8 cellular contexts compared by ENCODE assay signal in the genomic region with DNA sequence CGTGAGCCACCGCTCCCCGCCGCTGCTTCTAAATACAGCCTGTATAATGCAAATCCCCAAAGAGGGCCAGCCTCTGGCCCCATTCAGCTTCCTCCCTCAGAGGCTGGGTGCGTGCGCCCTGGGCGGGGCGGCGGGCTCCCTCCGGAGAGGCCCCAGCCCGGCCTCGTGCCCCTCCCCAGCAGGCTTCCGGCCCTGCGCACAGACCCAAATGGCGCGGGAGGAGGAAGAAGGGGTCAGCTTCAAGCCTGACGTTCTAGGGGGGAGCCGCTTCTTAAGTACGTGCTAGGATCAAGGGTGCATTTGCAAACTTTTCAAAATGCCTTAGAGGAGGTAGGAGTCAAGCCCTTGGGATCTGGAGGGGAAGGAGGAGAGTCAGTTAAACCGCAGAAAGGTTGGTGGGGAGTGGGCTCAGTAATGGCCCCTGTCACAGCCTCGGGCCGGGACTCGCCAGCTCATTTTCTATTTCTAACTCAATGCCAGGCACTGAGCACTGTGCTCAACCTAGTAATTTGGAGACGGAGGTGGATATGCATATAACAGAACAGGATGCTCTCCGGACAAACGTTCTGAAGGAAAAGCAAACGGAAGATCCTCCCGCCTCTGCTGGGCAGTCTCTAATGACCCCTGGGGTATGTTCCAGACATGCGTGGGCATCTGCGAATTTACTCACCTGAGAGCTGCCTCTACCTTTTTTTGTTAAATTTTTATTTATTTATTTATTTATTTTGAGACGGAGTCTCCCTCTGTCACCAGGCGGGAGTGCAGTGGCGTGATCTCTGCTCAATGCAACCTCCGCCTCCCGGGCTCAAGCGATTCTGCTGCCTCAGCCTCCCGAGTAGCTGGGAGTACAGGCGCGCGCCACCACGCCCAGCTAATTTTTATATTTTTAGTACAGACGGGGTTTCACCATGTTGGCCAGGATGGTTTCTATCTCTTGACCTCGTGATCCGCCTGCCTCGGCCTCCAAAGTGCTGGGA. TPM values are rescaled to one million over a fixed set of nuclear protein-coding genes. Genes with fewer than 3 reads are reported as not detected.
DNase-seq lines count a peak whose midpoint lies in the region; ATAC-seq and TF ChIP-seq lines count a peak whose summit lies in the region.

No MANE protein-coding gene starts in this region.

- no peaks in the 10 kb centered on the region for H3K9me2 ChIP-seq in DOHH2 (replicated peaks; ENCODE audit: control insufficient read depth, low read length)

- no peaks in the 10 kb centered on the region for H3K27me3 ChIP-seq in DOHH2 (ENCODE audit: control insufficient read depth, low read length)
- no peaks in the 10 kb centered on the region for H3K27me3 ChIP-seq in right lobe of liver

- 37% methylated on average over 19 of the region's 45 CpGs for WGBS in right lobe of liver (ENCODE audit: insufficient coverage, low coverage, low lambda C conversion rate, missing lambda C conversion rate)

- H3K4me3 ChIP-seq in DOHH2 (ENCODE audit: low read length): peak overlapping the region; percentile 67
- peak overlapping the region in 1 of 3 donors; percentile 26 for H3K4me3 ChIP-seq in right lobe of liver

- peak; percentile 49 for TF ChIP-seq POLR2A in right lobe of liver (IDR thresholded peaks at IDR 0.05)

- no peaks in the 10 kb centered on the region for H3K36me3 ChIP-seq in DOHH2 (ENCODE audit: control insufficient read depth, low read length)
- no peaks in the 10 kb centered on the region for H3K36me3 ChIP-seq in right lobe of liver

- intact Hi-C loops in right lobe of liver (cut with DNase I): no loop called here

- H3F3A ChIP-seq in DOHH2 (ENCODE audit: control insufficient read depth, insufficient read depth): 0 out of 2 replicates have a peak, but pooled peaks cover 13% of the 10 kb centered on the region

- H3K4me1 Mint-ChIP-seq in activated T-cell treated with anti-CD3 and anti-CD28 coated beads, Interleukin-2, amount 50 U/mL, for 72 hours (ENCODE audit: low read depth): peaks cover 15% of the 10 kb centered on the region

- H3K27ac ChIP-seq in DOHH2 (ENCODE audit: low read depth, low read length): peak overlapping the region; percentile 30; the same call in 1 of the 2 replicates
- peak overlapping the region in 2 of 3 donors; percentile 57 to 78 for H3K27ac ChIP-seq in right lobe of liver

- peak overlapping the region; percentile 68 for H3K4me2 ChIP-seq in DOHH2 (ENCODE audit: low read length)

- peaks cover 0 to 3% of the 10 kb centered on the region in 2 donors for H3K36me3 Mint-ChIP-seq in activated T-cell treated with anti-CD3 and anti-CD28 coated beads, Interleukin-2, amount 50 U/mL, for 72 hours (ENCODE audit: insufficient read depth in 2 of 2)

- H3K4me1 ChIP-seq in DOHH2 (ENCODE audit: control insufficient read depth, low read length) (peaks cover 36% of the 10 kb centered on the region), right lobe of liver (peaks cover 0 to 45% (median 18%) of the 10 kb centered on the region in 4 donors)

- ATAC-seq in GM21723 (IDR thresholded peaks at IDR 0.05; ENCODE audit: unreplicated experiment) (peak; percentile 94), right lobe of liver (peak in 3 of 4 donors; percentile 52 to 69 (median 63))
- ATAC-seq in activated T-cell treated with anti-CD3 and anti-CD28 coated beads, Interleukin-2, amount 50 U/mL, for 72 hours (replicated peaks in 1 of 2): peak in 1 of 2 donors; percentile 99

- no peaks in the 10 kb centered on the region for H3K9me3 Mint-ChIP-seq in activated T-cell treated with anti-CD3 and anti-CD28 coated beads, Interleukin-2, amount 50 U/mL, for 72 hours

- no peaks in the 10 kb centered on the region for H4K20me1 ChIP-seq in DOHH2 (ENCODE audit: control insufficient read depth, insufficient read depth, low read depth, low read length)

- H3K27ac Mint-ChIP-seq in activated T-cell treated with anti-CD3 and anti-CD28 coated beads, Interleukin-2, amount 50 U/mL, for 72 hours: peak overlapping the region; percentile 91

- TF ChIP-seq CTCF in DOHH2 (IDR thresholded peaks at IDR 0.05; ENCODE audit: low read depth, low read length, poor library complexity, severe bottlenecking) (no peak), right lobe of liver (IDR thresholded peaks at IDR 0.05) (no peak)

- no peaks in the 10 kb centered on the region for H3K27me3 Mint-ChIP-seq in activated T-cell treated with anti-CD3 and anti-CD28 coated beads, Interleukin-2, amount 50 U/mL, for 72 hours (ENCODE audit: low read depth)

- H3K9me3 ChIP-seq in DOHH2 (ENCODE audit: control insufficient read depth, insufficient read depth, low read length): no peaks in the 10 kb centered on the region
- H3K9me3 ChIP-seq in right lobe of liver: no peaks in the 10 kb centered on the region

- peak overlapping the region in 1 of 2 donors; percentile 90 for H3K4me3 Mint-ChIP-seq in activated T-cell treated with anti-CD3 and anti-CD28 coated beads, Interleukin-2, amount 50 U/mL, for 72 hours

- DNase-seq in NAMALWA (ENCODE audit: low spot score) (peak; percentile 79), right lobe of liver (peak in 1 of 3 donors; percentile 74), NCI-H2196 (lab: John Stamatoyannopoulos, UW; ENCODE audit: unreplicated experiment) (no peak), NCI-H1930 (lab: John Stamatoyannopoulos, UW) (no peak)
- DNase-seq in activated T-cell treated with anti-CD3 and anti-CD28 coated beads, Interleukin-2, amount 50 U/mL, for 72 hours: peak in 1 of 2 donors; percentile 84
- peak; percentile 59 for DNase-seq in stimulated activated CD8-positive, alpha-beta memory T cell treated with anti-CD3 and anti-CD28 coated beads, Interleukin-4, amount 100 ng/mL, for 24 hours (ENCODE audit: low read depth)

- H3K79me2 ChIP-seq in DOHH2 (ENCODE audit: control insufficient read depth, low read length): no peaks in the 10 kb centered on the region

RNA-seq across cellular contexts. Expression of a gene that starts 32.3 kb away (rescaled TPM):
- total RNA-seq in activated T-cell treated with anti-CD3 and anti-CD28 coated beads, Interleukin-2, amount 50 U/mL, for 72 hours: 1 to 10 TPM; 3.0 to 8.1 TPM
- 10 to 100 TPM in 3 of 6 experiments, 1 to 10 TPM in 3; 6.4 to 17.7 (median 12.5) TPM for total RNA-seq in right lobe of liver

Comparison
In these comparisons a context has a peak if more than half of its experiments do, and no peak if none do; other contexts are left out.
1. DNase-seq: peak in NAMALWA (single experiment) and stimulated activated CD8-positive, alpha-beta memory T cell treated with anti-CD3 and anti-CD28 coated beads, Interleukin-4, amount 100 ng/mL, for 24 hours (single experiment); none in NCI-H2196 (single experiment) and NCI-H1930 (0 of 2).